Comparison of ENCODE assay signal across 21 cellular contexts in the genomic region with DNA sequence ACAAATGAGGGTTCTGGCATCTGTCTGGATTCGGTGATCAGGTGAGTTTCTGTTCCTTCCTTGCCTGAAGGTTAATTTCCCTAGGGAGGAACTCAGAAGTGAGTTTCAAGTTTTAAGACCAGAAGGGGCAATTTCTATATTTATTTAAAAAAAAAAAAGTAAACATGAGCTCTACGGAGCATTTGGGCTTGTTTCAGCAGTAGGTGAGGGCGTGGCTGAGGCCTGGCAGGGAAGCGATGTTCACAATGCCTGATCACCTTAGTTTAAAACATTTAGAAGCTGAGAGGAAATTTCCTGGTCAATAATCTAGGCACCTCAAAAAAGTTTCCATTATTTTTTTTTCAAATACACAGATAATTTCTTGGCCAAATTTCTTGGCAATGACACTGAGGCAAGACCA.
DNase-seq lines count a peak whose midpoint lies in the region; ATAC-seq and TF ChIP-seq lines count a peak whose summit lies in the region.
"Had no signal": no experiment of that assay in that cellular context is flagged by ENCODE, and none has a peak within 500 bp of the region (broad histone marks: within the 10 kb centered on the region; RNA-seq: fewer than 3 reads in every experiment).

No MANE protein-coding gene starts in this region.

- intact Hi-C loops in left colon (cut with DNase I, micrococcal nuclease) (no loop called here), transverse colon (cut with DNase I; ENCODE audit: low total_unique reads) (no loop called here), adrenal gland (cut with DNase I) (no loop called here), CD14-positive monocyte (cut with micrococcal nuclease) (no loop called here)

- no peak overlapping the region for H3K27ac ChIP-seq in transverse colon
- H3K27ac ChIP-seq in adrenal gland, result no peak overlapping the region
- H3K27ac ChIP-seq: 22Rv1, BLaER1, C4-2B, GM23248 had no signal

- no peak for DNase-seq in activated naive CD4-positive, alpha-beta T cell treated with anti-CD3 and anti-CD28 coated beads, Interleukin-2, amount 10 ng/mL, durations not matched to agents 7 days and 5 days
- DNase-seq in activated naive CD4-positive, alpha-beta T cell treated with anti-CD3 and anti-CD28 coated beads, Interleukin-2, amount 50 U/mL, for 16 hours, result no peak
- peak; percentile 24 to 25 for DNase-seq in left colon
- peak; percentile 13 for DNase-seq in transverse colon
- DNase-seq in adrenal gland, result no peak
- DNase-seq in CD14-positive monocyte (ENCODE audit: low spot score), result no peak
- no peak for DNase-seq in ecto neural progenitor cell (ENCODE audit: low spot score)
- DNase-seq: CD4-positive, alpha-beta T cell; CD8-positive, alpha-beta memory T cell; DMS 273 treated with DMSO at 0.1 percent for 48 hours; DMS79; EL; GDM1; GM23248; H7; HCEC 1CT had no signal

- peaks cover 1% of the 10 kb centered on the region for H3K9me3 Mint-ChIP-seq in activated naive CD4-positive, alpha-beta T cell treated with anti-CD3 and anti-CD28 coated beads, Interleukin-2, amount 10 ng/mL, durations not matched to agents 7 days and 5 days
- H3K9me3 Mint-ChIP-seq in CD14-positive monocyte, result peaks cover 0 to 11% (median 4%) of the 10 kb centered on the region in 7 donors

- 28 to 51% methylated on average over 4 of the region's 4 CpGs for WGBS in transverse colon (ENCODE audit: low coverage in 1 of 2), 2 donors
- WGBS in adrenal gland, 4 donors, result 85 to 90% (median 87%) methylated on average over 4 of the region's 4 CpGs

- no peaks in the 10 kb centered on the region for H3K4me1 Mint-ChIP-seq in activated naive CD4-positive, alpha-beta T cell treated with anti-CD3 and anti-CD28 coated beads, Interleukin-2, amount 10 ng/mL, durations not matched to agents 7 days and 5 days
- H3K4me1 Mint-ChIP-seq in CD14-positive monocyte, result no peaks in the 10 kb centered on the region
- H3K4me1 Mint-ChIP-seq: B cell; CD8-positive, alpha-beta memory T cell had no signal

- H3K4me3 ChIP-seq in transverse colon (no peak overlapping the region), adrenal gland (no peak overlapping the region)
- H3K4me3 ChIP-seq: BLaER1, GM12878, GM23248 had no signal

- H3K36me3 ChIP-seq in transverse colon (no peaks in the 10 kb centered on the region), adrenal gland (replicated peaks in 1 of 2) (no peaks in the 10 kb centered on the region)
- H3K36me3 ChIP-seq: BLaER1 had no signal

- H3K9me3 ChIP-seq in transverse colon (peaks cover 0 to 2% of the 10 kb centered on the region in 2 donors), adrenal gland (replicated peaks in 1 of 3) (no peaks in the 10 kb centered on the region)
- H3K9me3 ChIP-seq: BLaER1 had no signal

- peak overlapping the region; percentile 67 for H3K27ac Mint-ChIP-seq in activated naive CD4-positive, alpha-beta T cell treated with anti-CD3 and anti-CD28 coated beads, Interleukin-2, amount 10 ng/mL, durations not matched to agents 7 days and 5 days
- no peak overlapping the region for H3K27ac Mint-ChIP-seq in CD14-positive monocyte
- H3K27ac Mint-ChIP-seq: B cell; CD4-positive, alpha-beta T cell; CD8-positive, alpha-beta memory T cell had no signal

- H3K4me1 ChIP-seq in transverse colon (peaks cover 0 to 5% (median 1%) of the 10 kb centered on the region in 4 donors), adrenal gland (replicated peaks in 1 of 2) (no peaks in the 10 kb centered on the region)
- H3K4me1 ChIP-seq: BLaER1 had no signal

- TF ChIP-seq POLR2A in transverse colon (IDR thresholded peaks at IDR 0.05) (no peak), adrenal gland (IDR thresholded peaks at IDR 0.05) (no peak)

- no peaks in the 10 kb centered on the region for H3K36me3 Mint-ChIP-seq in activated naive CD4-positive, alpha-beta T cell treated with anti-CD3 and anti-CD28 coated beads, Interleukin-2, amount 10 ng/mL, durations not matched to agents 7 days and 5 days
- H3K36me3 Mint-ChIP-seq in CD14-positive monocyte, result no peaks in the 10 kb centered on the region
- H3K36me3 Mint-ChIP-seq: CD8-positive, alpha-beta memory T cell had no signal

- TF ChIP-seq CTCF in transverse colon (IDR thresholded peaks at IDR 0.05), result no peak
- no peak for TF ChIP-seq CTCF in adrenal gland (IDR thresholded peaks at IDR 0.05)
- TF ChIP-seq CTCF in CD14-positive monocyte (IDR thresholded peaks at IDR 0.05), result no peak

- in situ Hi-C loops in transverse colon (cut with MboI; ENCODE audit: low pct_ligation_motif_present in 1 of 4, low pct_unique_long_range_greater_than_20kb in 1 of 4, low sequenced_read_pairs in 3 of 4), result no loop called here

- no peaks in the 10 kb centered on the region for H3K27me3 Mint-ChIP-seq in activated naive CD4-positive, alpha-beta T cell treated with anti-CD3 and anti-CD28 coated beads, Interleukin-2, amount 10 ng/mL, durations not matched to agents 7 days and 5 days
- H3K27me3 Mint-ChIP-seq in CD14-positive monocyte (ENCODE audit: low read depth in 3 of 3), result no peaks in the 10 kb centered on the region
- H3K27me3 Mint-ChIP-seq: B cell; CD4-positive, alpha-beta T cell; CD8-positive, alpha-beta memory T cell had no signal

- H3K4me3 Mint-ChIP-seq in activated naive CD4-positive, alpha-beta T cell treated with anti-CD3 and anti-CD28 coated beads, Interleukin-2, amount 10 ng/mL, durations not matched to agents 7 days and 5 days, result no peak overlapping the region
- no peak overlapping the region for H3K4me3 Mint-ChIP-seq in CD14-positive monocyte
- H3K4me3 Mint-ChIP-seq: B cell; CD4-positive, alpha-beta T cell; CD8-positive, alpha-beta memory T cell had no signal

- TF ChIP-seq EP300 in transverse colon (IDR thresholded peaks at IDR 0.05; ENCODE audit: low read depth), result no peak

- CTCF ChIA-PET in activated naive CD4-positive, alpha-beta T cell treated with anti-CD3 and anti-CD28 coated beads, Interleukin-2, amount 10 ng/mL, durations not matched to agents 7 days and 5 days (lab: Charles Lee), result no interaction called here

- ATAC-seq in left colon, result peak; percentile 67
- ATAC-seq: GM12878 had no signal

- no peaks in the 10 kb centered on the region for H3K27me3 ChIP-seq in transverse colon
- H3K27me3 ChIP-seq in adrenal gland, result no peaks in the 10 kb centered on the region
- H3K27me3 ChIP-seq: BLaER1 had no signal

Comparison
In these comparisons a context has a peak if more than half of its experiments do, and no peak if none do; other contexts are left out.
1. DNase-seq: peak in left colon (2 of 2) and transverse colon (single experiment); none in activated naive CD4-positive, alpha-beta T cell treated with anti-CD3 and anti-CD28 coated beads, Interleukin-2, amount 10 ng/mL, durations not matched to agents 7 days and 5 days (single experiment), activated naive CD4-positive, alpha-beta T cell treated with anti-CD3 and anti-CD28 coated beads, Interleukin-2, amount 50 U/mL, for 16 hours (single experiment), adrenal gland (0 of 7), CD14-positive monocyte (single experiment) and ecto neural progenitor cell (single experiment).